ENCODE assay signal across 17 cellular contexts in the genomic region with DNA sequence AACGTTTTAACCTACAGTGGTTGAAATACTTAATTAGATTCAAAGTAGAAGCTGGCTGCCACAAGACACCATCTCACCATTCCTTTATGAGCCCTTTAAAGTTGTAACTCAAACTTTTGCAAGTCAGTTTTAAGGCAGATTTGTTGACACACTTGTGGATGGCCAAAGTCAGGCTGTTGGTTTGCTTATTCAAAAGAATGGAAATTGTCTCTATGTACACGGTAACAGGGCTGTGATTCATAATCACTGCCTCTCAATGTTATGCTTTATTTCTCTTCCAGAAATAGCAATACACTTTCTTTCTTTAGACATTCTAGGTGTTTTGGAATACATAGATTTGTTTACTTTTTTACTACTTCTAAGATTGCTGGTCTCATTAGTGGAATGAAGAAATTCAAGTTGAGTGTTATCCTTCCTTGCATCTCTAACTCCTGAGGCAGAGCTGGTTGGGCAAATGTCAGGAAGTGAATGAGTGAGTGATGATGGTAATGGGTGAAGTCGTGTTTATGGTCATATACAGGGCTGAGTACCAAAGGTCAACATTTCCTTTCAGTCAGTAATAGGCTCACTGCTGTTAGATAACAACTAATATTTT.
DNase-seq lines count a peak whose midpoint lies in the region; ATAC-seq, FAIRE-seq and TF ChIP-seq lines count a peak whose summit lies in the region.
"Had no signal": no experiment of that assay in that cellular context is flagged by ENCODE, and none has a peak within 500 bp of the region (broad histone marks: within the 10 kb centered on the region; RNA-seq: fewer than 3 reads in every experiment).

No MANE protein-coding gene starts in this region.

- DNase-seq in HT-29 (ENCODE audit: low spot score) (peak; percentile 88), PC-9 (peak; percentile 36 to 87), kidney glomerular epithelial cell (lab: John Stamatoyannopoulos, UW) (peak; percentile 20), small intestine (peak; percentile 73), NCI-H2081 (lab: John Stamatoyannopoulos, UW) (no peak)
- no peak for DNase-seq in stimulated activated naive CD8-positive, alpha-beta T cell treated with anti-CD3 and anti-CD28 coated beads, Interleukin-15, amount 100 ng/mL, for 72 hours
- DNase-seq: DMS 273 treated with DMSO at 0.1 percent for 48 hours; H7; NCI-H1092; NCI-H1694; NCI-H345; NCI-H526 treated with DMSO at 0.1 percent for 48 hours; NK-92 treated with Interleukin-12 subunit alpha and Interleukin-12 subunit beta, amount 100 ng/mL, for 24 hours; OCI-M1; SK-N-SH had no signal

- POLR2A ChIA-PET in PC-9 (lab: Charles Lee; ENCODE audit: unreplicated experiment), result no interaction called here

- TF ChIP-seq CTCF in PC-9 (conservative IDR thresholded peaks at IDR 0.05), result no peak

- no peak for ATAC-seq in stimulated activated naive CD8-positive, alpha-beta T cell treated with anti-CD3 and anti-CD28 coated beads, Interleukin-15, amount 100 ng/mL, for 72 hours
- ATAC-seq in HG03457 (IDR thresholded peaks at IDR 0.05; ENCODE audit: unreplicated experiment), result no peak

- FAIRE-seq in small intestine (lab: Jason Lieb, UNC), result no peak

- H3F3A ChIP-seq in PC-9 (ENCODE audit: insufficient read depth, low read depth), result peaks cover 14% of the 10 kb centered on the region; the same call in 1 of the 2 replicates

- H3K79me2 ChIP-seq in PC-9 (ENCODE audit: low read depth), result no peaks in the 10 kb centered on the region

- CTCF ChIA-PET in PC-9 (lab: Charles Lee), result no interaction called here

- H3K9me3 Mint-ChIP-seq in stimulated activated naive CD8-positive, alpha-beta T cell treated with anti-CD3 and anti-CD28 coated beads, Interleukin-15, amount 100 ng/mL, for 72 hours, result no peaks in the 10 kb centered on the region

- H3K4me2 ChIP-seq in PC-9, result peak overlapping the region; percentile 38
- H3K4me2 ChIP-seq: BLaER1, SK-N-SH had no signal

- H3K27me3 ChIP-seq in PC-9 (ENCODE audit: insufficient read depth, low read depth), result no peaks in the 10 kb centered on the region
- no peaks in the 10 kb centered on the region for H3K27me3 ChIP-seq in small intestine (ENCODE audit: control insufficient read depth in 2 of 2, insufficient read depth in 2 of 2, low read length in 2 of 2)
- H3K27me3 ChIP-seq: BLaER1 had no signal

- no peaks in the 10 kb centered on the region for H3K9me3 ChIP-seq in PC-9 (ENCODE audit: insufficient read depth, low read depth)
- no peaks in the 10 kb centered on the region for H3K9me3 ChIP-seq in small intestine (ENCODE audit: control insufficient read depth, low read depth)
- H3K9me3 ChIP-seq: BLaER1, SK-N-SH had no signal

- WGBS in small intestine, 3 donors, result 47 to 54% (median 49%) methylated on average over 3 of the region's 3 CpGs

- H3K4me3 ChIP-seq in PC-9 (no peak overlapping the region), small intestine (ENCODE audit: low read depth in 1 of 2, low read length in 2 of 2) (no peak overlapping the region)
- H3K4me3 ChIP-seq: BLaER1 had no signal

- intact Hi-C loops in PC-9 (cut with micrococcal nuclease; ENCODE audit: unreplicated experiment), result no loop called here

- BruUV-seq in PC-9 (replicated peaks; lab: Mats Ljungman, UMichigan), result no TSS peak

- no peak overlapping the region for H3K4me3 Mint-ChIP-seq in stimulated activated naive CD8-positive, alpha-beta T cell treated with anti-CD3 and anti-CD28 coated beads, Interleukin-15, amount 100 ng/mL, for 72 hours

- H2AFZ ChIP-seq in PC-9, result no peak overlapping the region

- H3K27me3 Mint-ChIP-seq in stimulated activated naive CD8-positive, alpha-beta T cell treated with anti-CD3 and anti-CD28 coated beads, Interleukin-15, amount 100 ng/mL, for 72 hours, result no peaks in the 10 kb centered on the region

- H3K4me1 ChIP-seq in PC-9 (replicated peaks; ENCODE audit: insufficient read depth), result peaks cover 24% of the 10 kb centered on the region
- no peaks in the 10 kb centered on the region for H3K4me1 ChIP-seq in small intestine (ENCODE audit: control insufficient read depth in 2 of 2, insufficient read depth in 1 of 2, low read depth in 1 of 2, low read length in 1 of 2)
- H3K4me1 ChIP-seq: BLaER1 had no signal

- H3K36me3 ChIP-seq in PC-9 (ENCODE audit: low read depth), result no peaks in the 10 kb centered on the region
- no peaks in the 10 kb centered on the region for H3K36me3 ChIP-seq in small intestine (ENCODE audit: control insufficient read depth in 2 of 2, insufficient read depth in 2 of 2, low read length in 2 of 2)
- H3K36me3 ChIP-seq: BLaER1 had no signal

- no peak overlapping the region for H3K27ac Mint-ChIP-seq in stimulated activated naive CD8-positive, alpha-beta T cell treated with anti-CD3 and anti-CD28 coated beads, Interleukin-15, amount 100 ng/mL, for 72 hours

- H3K9me2 ChIP-seq in PC-9 (ENCODE audit: insufficient read depth), result no peaks in the 10 kb centered on the region
- H3K9me2 ChIP-seq: SK-N-SH had no signal

- no peaks in the 10 kb centered on the region for H3K4me1 Mint-ChIP-seq in stimulated activated naive CD8-positive, alpha-beta T cell treated with anti-CD3 and anti-CD28 coated beads, Interleukin-15, amount 100 ng/mL, for 72 hours

- peak overlapping the region; percentile 80 for H3K27ac ChIP-seq in PC-9
- no peak overlapping the region for H3K27ac ChIP-seq in small intestine (ENCODE audit: low read depth in 1 of 2, low read length in 1 of 2)
- H3K27ac ChIP-seq: BLaER1 had no signal

- H4K20me1 ChIP-seq in PC-9 (ENCODE audit: insufficient read depth), result no peaks in the 10 kb centered on the region
- H4K20me1 ChIP-seq: BLaER1 had no signal

Comparison
In these comparisons a context has a peak if more than half of its experiments do, and no peak if none do; other contexts are left out.
1. DNase-seq: peak in HT-29 (single experiment), PC-9 (2 of 2), kidney glomerular epithelial cell (single experiment) and small intestine (single experiment); none in stimulated activated naive CD8-positive, alpha-beta T cell treated with anti-CD3 and anti-CD28 coated beads, Interleukin-15, amount 100 ng/mL, for 72 hours (0 of 2) and NCI-H2081 (0 of 2).